In genomic region chr20:25533920-25534700, GRCh38 we compare ENCODE assay signal across 1 cellular context.
TF ChIP-seq lines count a peak whose summit lies in the region.

No MANE protein-coding gene starts in this region.

TF ChIP-seq in A549, 52 proteins besides CTCF, POLR2A, EP300 and RAD21 (continued from another document):
- TF ChIP-seq, protein P1, sequence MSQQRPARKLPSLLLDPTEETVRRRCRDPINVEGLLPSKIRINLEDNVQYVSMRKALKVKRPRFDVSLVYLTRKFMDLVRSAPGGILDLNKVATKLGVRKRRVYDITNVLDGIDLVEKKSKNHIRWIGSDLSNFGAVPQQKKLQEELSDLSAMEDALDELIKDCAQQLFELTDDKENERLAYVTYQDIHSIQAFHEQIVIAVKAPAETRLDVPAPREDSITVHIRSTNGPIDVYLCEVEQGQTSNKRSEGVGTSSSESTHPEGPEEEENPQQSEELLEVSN (IDR thresholded peaks at IDR 0.05; ENCODE audit: borderline replicate concordance, low read depth): no peak
